In the genomic region with DNA sequence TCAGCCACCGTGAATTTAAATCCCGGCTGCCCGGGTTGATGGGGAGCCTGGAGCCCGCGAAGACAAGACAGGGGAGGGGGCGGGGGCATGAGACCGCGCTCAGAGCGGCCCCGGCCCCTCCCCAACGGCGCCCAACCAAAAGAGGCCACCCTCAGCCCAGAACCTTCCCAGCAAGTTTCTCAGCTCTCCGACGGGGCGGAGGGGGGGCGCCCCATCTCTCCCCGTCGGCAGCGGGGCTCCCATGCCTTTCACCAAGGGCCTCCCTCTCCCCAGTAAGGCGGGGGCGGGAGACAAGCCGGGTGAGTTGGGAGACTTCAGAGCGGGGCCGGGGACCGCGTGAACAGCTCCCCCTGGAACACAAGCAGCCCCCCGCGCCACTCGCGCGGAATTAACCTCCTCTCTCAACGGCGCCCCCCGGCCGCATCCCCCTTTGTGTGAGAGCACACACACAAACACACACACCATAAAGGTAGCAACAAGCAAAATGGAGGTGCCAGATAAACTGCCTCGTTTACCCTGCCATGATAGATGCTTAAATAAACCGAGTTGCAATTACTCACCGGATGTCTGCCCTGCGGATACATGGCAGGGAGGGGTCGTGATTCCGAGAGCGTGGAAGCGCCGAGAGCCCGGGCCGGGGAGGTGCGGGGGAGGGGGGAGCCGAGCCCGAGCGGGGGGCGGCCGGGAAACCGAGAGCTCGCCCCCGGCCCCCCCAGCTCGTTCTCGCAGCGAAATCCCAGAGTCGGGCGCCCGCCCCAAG, we compare ENCODE assay signal across 8 cellular contexts. TPM values are rescaled to one million over a fixed set of nuclear protein-coding genes. Genes with fewer than 3 reads are reported as not detected.
DNase-seq lines count a peak whose midpoint lies in the region; ATAC-seq and TF ChIP-seq lines count a peak whose summit lies in the region.

No MANE protein-coding gene starts in this region.

- H3K27ac Mint-ChIP-seq in activated naive CD4-positive, alpha-beta T cell treated with anti-CD3 and anti-CD28 coated beads, Interleukin-2, amount 10 ng/mL, durations not matched to agents 7 days and 5 days: peak overlapping the region; percentile 90

- H3K27ac ChIP-seq in SK-N-SH (ENCODE audit: low read depth in 2 of 2, low read length in 1 of 2): peak overlapping the region; percentile 77 to 90; a peak in 3 of 4 replicates
- peak overlapping the region; percentile 93 to 97 for H3K27ac ChIP-seq in right atrium auricular region
- H3K27ac ChIP-seq in gastrocnemius medialis: peak overlapping the region; percentile 88 to 96 (median 91)

- peaks cover 16 to 21% of the 10 kb centered on the region in 2 experiments for H3K36me3 ChIP-seq in SK-N-SH (replicated peaks in 1 of 2; ENCODE audit: control insufficient read depth in 1 of 2, insufficient read depth in 2 of 2, low read length in 1 of 2)
- peaks cover 8% of the 10 kb centered on the region for H3K36me3 ChIP-seq in right atrium auricular region
- H3K36me3 ChIP-seq in gastrocnemius medialis: no peaks in the 10 kb centered on the region

- peaks cover 8% of the 10 kb centered on the region for H3K27me3 ChIP-seq in SK-N-SH (ENCODE audit: insufficient read depth)
- no peaks in the 10 kb centered on the region for H3K27me3 ChIP-seq in right atrium auricular region
- H3K27me3 ChIP-seq in gastrocnemius medialis: peaks cover 0 to 12% (median 3%) of the 10 kb centered on the region in 3 donors

- no peaks in the 10 kb centered on the region for H3K9me3 Mint-ChIP-seq in activated naive CD4-positive, alpha-beta T cell treated with anti-CD3 and anti-CD28 coated beads, Interleukin-2, amount 10 ng/mL, durations not matched to agents 7 days and 5 days

- POLR2A ChIA-PET in SK-N-SH (lab: Yijun Ruan, JAX): interaction anchor here (0.6 to 1.6 kb wide), 3 partner anchors 35 to 430 kb away, joined by 3 to 4 read pairs (median 3); no protein-coding TSS in a partner anchor

- DNase-seq in SK-N-SH: peak; percentile 67
- DNase-seq in activated naive CD4-positive, alpha-beta T cell treated with anti-CD3 and anti-CD28 coated beads, Interleukin-2, amount 10 ng/mL, durations not matched to agents 7 days and 5 days: peak; percentile 68
- no peak for DNase-seq in right atrium auricular region (ENCODE audit: low spot score)
- DNase-seq in gastrocnemius medialis: no peak

- peaks cover 42% of the 10 kb centered on the region for H3K36me3 Mint-ChIP-seq in activated naive CD4-positive, alpha-beta T cell treated with anti-CD3 and anti-CD28 coated beads, Interleukin-2, amount 10 ng/mL, durations not matched to agents 7 days and 5 days

- TF ChIP-seq EP300 in SK-N-SH (IDR thresholded peaks at IDR 0.05; ENCODE audit: borderline replicate concordance in 1 of 2, low read depth in 1 of 2, low read length in 1 of 2): no peak

- in situ Hi-C loops in gastrocnemius medialis (cut with MboI; ENCODE audit: low sequenced_read_pairs in 4 of 4): loop anchor here in 1 of 4 donors (25.0 kb wide), 2 partner anchors 91 to 391 kb away; no protein-coding TSS in a partner anchor

- H3K4me3 ChIP-seq in SK-N-SH (ENCODE audit: low read depth in 2 of 2, low read length in 1 of 2): peak overlapping the region; percentile 85 to 94
- peak overlapping the region; percentile 77 to 82 for H3K4me3 ChIP-seq in right atrium auricular region
- H3K4me3 ChIP-seq in gastrocnemius medialis: peak overlapping the region; percentile 70 to 83 (median 76)

- intact Hi-C loops in gastrocnemius medialis (cut with DNase I; ENCODE audit: low total_unique reads): loop anchor here (5.0 to 10.0 kb wide), 4 partner anchors 304 to 634 kb away; no protein-coding TSS in a partner anchor

- TF ChIP-seq CTCF in SK-N-SH (IDR thresholded peaks at IDR 0.05): peak; percentile 26; the same call in 1 of the 2 replicates
- TF ChIP-seq CTCF in right atrium auricular region (IDR thresholded peaks at IDR 0.05): no peak
- no peak for TF ChIP-seq CTCF in gastrocnemius medialis (IDR thresholded peaks at IDR 0.05 in 4 of 5, conservative IDR thresholded peaks at IDR 0.05 in 1 of 5)

- H3K4me2 ChIP-seq in SK-N-SH: peak overlapping the region; percentile 99

- no peak for TF ChIP-seq RAD21 in SK-N-SH (IDR thresholded peaks at IDR 0.05; ENCODE audit: low read length)

- H3K79me2 ChIP-seq in SK-N-SH (ENCODE audit: insufficient read depth): peaks cover 42% of the 10 kb centered on the region

- peaks cover 42% of the 10 kb centered on the region for H4K20me1 ChIP-seq in SK-N-SH (ENCODE audit: insufficient read depth)

- peak overlapping the region; percentile 79 for H3K9ac ChIP-seq in SK-N-SH

- no peak for ATAC-seq in SK-N-SH treated with all-trans-retinoic acid at 6 μM for 48 hours
- no peak for ATAC-seq in gastrocnemius medialis
- no peak for ATAC-seq in GM19452 (IDR thresholded peaks at IDR 0.05; ENCODE audit: unreplicated experiment)
- no peak for ATAC-seq in GM21360 (IDR thresholded peaks at IDR 0.05; ENCODE audit: unreplicated experiment)

- CTCF ChIA-PET in SK-N-SH (lab: Yijun Ruan, JAX): interaction anchor here (0.5 to 5.8 kb wide), 19 partner anchors 9 to 568 kb away, joined by 3 to 32 read pairs (median 3); no protein-coding TSS in a partner anchor
- CTCF ChIA-PET in activated naive CD4-positive, alpha-beta T cell treated with anti-CD3 and anti-CD28 coated beads, Interleukin-2, amount 10 ng/mL, durations not matched to agents 7 days and 5 days (lab: Charles Lee): interaction anchor here (0.9 to 1.6 kb wide), 2 partner anchors 10 to 120 kb away, joined by 3 to 4 read pairs; no protein-coding TSS in a partner anchor

- H3F3A ChIP-seq in SK-N-SH (replicated peaks; ENCODE audit: insufficient read depth): peaks cover 24% of the 10 kb centered on the region

- TF ChIP-seq POLR2A in gastrocnemius medialis (IDR thresholded peaks at IDR 0.05): peak in 1 of 2 donors; percentile 16

- WGBS in SK-N-SH (ENCODE audit: low lambda C conversion rate): 1% methylated on average over 47 of the region's 61 CpGs

- H3K9me2 ChIP-seq in SK-N-SH: no peaks in the 10 kb centered on the region

- peaks cover 66% of the 10 kb centered on the region for H3K4me1 Mint-ChIP-seq in activated naive CD4-positive, alpha-beta T cell treated with anti-CD3 and anti-CD28 coated beads, Interleukin-2, amount 10 ng/mL, durations not matched to agents 7 days and 5 days

- H3K4me1 ChIP-seq in SK-N-SH (ENCODE audit: control insufficient read depth in 1 of 2, insufficient read depth in 2 of 2, low read depth in 1 of 2, low read length in 1 of 2): peaks cover 18 to 51% of the 10 kb centered on the region in 2 experiments
- peaks cover 0 to 78% of the 10 kb centered on the region in 2 donors for H3K4me1 ChIP-seq in right atrium auricular region
- peaks cover 46 to 62% of the 10 kb centered on the region in 2 donors for H3K4me1 ChIP-seq in gastrocnemius medialis

- H2AFZ ChIP-seq in SK-N-SH (ENCODE audit: low read depth): peak overlapping the region; percentile 82

- H3K27me3 Mint-ChIP-seq in activated naive CD4-positive, alpha-beta T cell treated with anti-CD3 and anti-CD28 coated beads, Interleukin-2, amount 10 ng/mL, durations not matched to agents 7 days and 5 days: peaks cover 19% of the 10 kb centered on the region

- H3K4me3 Mint-ChIP-seq in activated naive CD4-positive, alpha-beta T cell treated with anti-CD3 and anti-CD28 coated beads, Interleukin-2, amount 10 ng/mL, durations not matched to agents 7 days and 5 days: peak overlapping the region; percentile 86

- H3K9me3 ChIP-seq in SK-N-SH: no peaks in the 10 kb centered on the region
- no peaks in the 10 kb centered on the region for H3K9me3 ChIP-seq in right atrium auricular region
- H3K9me3 ChIP-seq in gastrocnemius medialis: no peaks in the 10 kb centered on the region

TF ChIP-seq in SK-N-SH, 30 proteins besides CTCF, POLR2A, EP300 and RAD21 (continues in another document):
- TF ChIP-seq SMC3 (IDR thresholded peaks at IDR 0.05; ENCODE audit: low read depth, low read length) (no peak), FOXM1 (IDR thresholded peaks at IDR 0.05; ENCODE audit: low read depth) (no peak)

TF ChIP-seq in SK-N-SH treated with all-trans-retinoic acid at 6 μM for 48 hours, 23 proteins besides CTCF, POLR2A, EP300 and RAD21 (continues in another document):
- TF ChIP-seq BACH2 (CRISPR knock-in tag; IDR thresholded peaks at IDR 0.05; ENCODE audit: borderline replicate concordance) (no peak), ZNF565 (CRISPR knock-in tag; conservative IDR thresholded peaks at IDR 0.05; ENCODE audit: low read depth) (no peak), ZC3H10 (CRISPR knock-in tag; IDR thresholded peaks at IDR 0.05) (no peak)
- TF ChIP-seq, protein P1, sequence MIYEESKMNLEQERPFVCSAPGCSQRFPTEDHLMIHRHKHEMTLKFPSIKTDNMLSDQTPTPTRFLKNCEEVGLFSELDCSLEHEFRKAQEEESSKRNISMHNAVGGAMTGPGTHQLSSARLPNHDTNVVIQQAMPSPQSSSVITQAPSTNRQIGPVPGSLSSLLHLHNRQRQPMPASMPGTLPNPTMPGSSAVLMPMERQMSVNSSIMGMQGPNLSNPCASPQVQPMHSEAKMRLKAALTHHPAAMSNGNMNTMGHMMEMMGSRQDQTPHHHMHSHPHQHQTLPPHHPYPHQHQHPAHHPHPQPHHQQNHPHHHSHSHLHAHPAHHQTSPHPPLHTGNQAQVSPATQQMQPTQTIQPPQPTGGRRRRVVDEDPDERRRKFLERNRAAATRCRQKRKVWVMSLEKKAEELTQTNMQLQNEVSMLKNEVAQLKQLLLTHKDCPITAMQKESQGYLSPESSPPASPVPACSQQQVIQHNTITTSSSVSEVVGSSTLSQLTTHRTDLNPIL (CRISPR knock-in tag; IDR thresholded peaks at IDR 0.05; ENCODE audit: low read depth): no peak

TF ChIP-seq in PFSK-1, 5 proteins besides CTCF, POLR2A, EP300 and RAD21 (continues in another document):
- TF ChIP-seq SIN3A (IDR thresholded peaks at IDR 0.05; ENCODE audit: borderline replicate concordance, insufficient read depth, low read length) (peak; percentile 85; the same call in 1 of the 2 replicates), FOXP2 (optimal IDR thresholded peaks at IDR 0.05; ENCODE audit: borderline replicate concordance, extremely low read depth, extremely low read length, insufficient read depth) (no peak)

RNA-seq across cellular contexts. Expression of a gene that starts 1.3 kb away (rescaled TPM):
- polyA plus RNA-seq in SK-N-SH (2012; rRNA removed): 8.4 and 14.7 TPM in 2 replicates
- 6.1 and 8.4 TPM in 2 replicates for polyA plus RNA-seq in SK-N-SH (2012; cell fraction: cytosol; rRNA removed)
- 42.8 and 50.1 TPM in 2 replicates for polyA plus RNA-seq in SK-N-SH (2012; cell fraction: nucleus; rRNA removed)
- 150 TPM for polyA plus RNA-seq in PFSK-1 (2012; ENCODE audit: insufficient read length, low read depth)
- total RNA-seq in right atrium auricular region: 10 to 100 TPM; 23.3 to 61.7 TPM
- 10 to 100 TPM in 2 of 4 donors, 1 to 10 TPM in 2; 4.6 to 35.3 (median 13.3) TPM for total RNA-seq in gastrocnemius medialis

Comparison
In these comparisons a context has a peak if more than half of its experiments do, and no peak if none do; other contexts are left out.
1. DNase-seq: peak in SK-N-SH (single experiment) and activated naive CD4-positive, alpha-beta T cell treated with anti-CD3 and anti-CD28 coated beads, Interleukin-2, amount 10 ng/mL, durations not matched to agents 7 days and 5 days (single experiment); none in right atrium auricular region (single experiment) and gastrocnemius medialis (0 of 2).
2. Peak in every context shown above with its lines, with median percentiles within 50 percentile points of each other: H3K27ac ChIP-seq and H3K4me3 ChIP-seq.